Comparison of ENCODE assay signal across 8 cellular contexts in genomic region chr16:2531371-2531695, GRCh38. TPM values are rescaled to one million over a fixed set of nuclear protein-coding genes. Genes with fewer than 3 reads are reported as not detected.
A peak's percentile ranks its signal among the peaks of the same experiment; 100 is the strongest.
DNase-seq lines count a peak whose midpoint lies in the region; ATAC-seq and TF ChIP-seq lines count a peak whose summit lies in the region.

CEMP1 (minus strand) TSS chr16:2531408; CDS start chr16:2531073, 335 bp downstream.

- DNase-seq in AG04450 (ENCODE audit: low read depth, low spot score), result no peak
- DNase-seq in mesendoderm, result no peak
- DNase-seq in NAMALWA (ENCODE audit: low spot score), result no peak
- DNase-seq in activated CD4-positive, CD25-positive, alpha-beta regulatory T cell treated with anti-CD3 and anti-CD28 coated beads, Interleukin-2, amount 50 U/mL, for 72 hours, result no peak
- DNase-seq in kidney tubule cell (ENCODE audit: low spot score), result no peak

- peaks cover 2% of the 10 kb centered on the region for H3K36me3 ChIP-seq in mesendoderm (ENCODE audit: control insufficient read depth, insufficient read depth, low read length)

- peak within 1 kb of the TSS; percentile 96 for H3K56ac ChIP-seq in mesendoderm (ENCODE audit: low read length)

- TF ChIP-seq CTCF in AG04450 (IDR thresholded peaks at IDR 0.05; ENCODE audit: low read depth, low read length) (no peak), brain (conservative IDR thresholded peaks at IDR 0.05) (no peak)

- peaks cover 2% of the 10 kb centered on the region for H3K4me1 ChIP-seq in mesendoderm (ENCODE audit: control insufficient read depth, low read depth, low read length)

- ATAC-seq in HG03025 (IDR thresholded peaks at IDR 0.05; ENCODE audit: low FRiP score, unreplicated experiment) (peak; percentile 8), GM19463 (IDR thresholded peaks at IDR 0.05; ENCODE audit: unreplicated experiment) (no peak)

- H3K4ac ChIP-seq in mesendoderm (ENCODE audit: low read depth, low read length), result no peak within 1 kb of the TSS

- peaks cover 7% of the 10 kb centered on the region for H3K9me3 ChIP-seq in AG04450 (ENCODE audit: control insufficient read depth, insufficient read depth, low read length)

- CTCF ChIA-PET in AG04450 (lab: Charles Lee), result no interaction called here

- peak within 1 kb of the TSS; percentile 68 for H3K27ac ChIP-seq in AG04450 (ENCODE audit: low read depth, low read length)
- no peak within 1 kb of the TSS for H3K27ac ChIP-seq in mesendoderm (ENCODE audit: low read depth, low read length)

- H3K18ac ChIP-seq in mesendoderm (ENCODE audit: low read length), result peak within 1 kb of the TSS; percentile 24

- no peak within 1 kb of the TSS for H2BK15ac ChIP-seq in mesendoderm (replicated peaks; ENCODE audit: low read depth)

- H3K36me3 Mint-ChIP-seq in brain, result peaks cover under 1% of the 10 kb centered on the region

- H3K27me3 Mint-ChIP-seq in brain, result peaks cover 4% of the 10 kb centered on the region

- POLR2A ChIA-PET in AG04450 (lab: Yijun Ruan, JAX), result interaction anchor here (0.6 to 3.0 kb wide), 3 partner anchors 11 to 340 kb away, joined by 3 to 22 read pairs (median 3); partner anchors contain the start of gene AMDHD2

- no CpG with 5 or more reads among the region's 11 CpGs for WGBS in mesendoderm (ENCODE audit: extremely low coverage, insufficient coverage, low lambda C conversion rate)

- H3K4me3 ChIP-seq in AG04450 (ENCODE audit: low read depth, low read length), result peak within 1 kb of the TSS; percentile 65
- H3K4me3 ChIP-seq in mesendoderm (ENCODE audit: low read length), result peak within 1 kb of the TSS; percentile 56

- no peaks in the 10 kb centered on the region for H3K79me1 ChIP-seq in mesendoderm (ENCODE audit: low read length)

- H3K4me2 ChIP-seq in mesendoderm (ENCODE audit: low read length), result peak within 1 kb of the TSS; percentile 95

- peak within 1 kb of the TSS; percentile 93 to 97 (median 96) for H3K27ac Mint-ChIP-seq in brain

- H4K8ac ChIP-seq in mesendoderm (ENCODE audit: low read depth, low read length), result no peak within 1 kb of the TSS

- peaks cover 0 to 3% (median 0%) of the 10 kb centered on the region in 5 experiments for H3K9me3 Mint-ChIP-seq in brain

- no peak within 1 kb of the TSS for H4K5ac ChIP-seq in mesendoderm (ENCODE audit: low read length)

- peak within 1 kb of the TSS; percentile 90 for H3K9ac ChIP-seq in mesendoderm (ENCODE audit: low read length)

- peak within 1 kb of the TSS; percentile 45 for H3K23ac ChIP-seq in mesendoderm (ENCODE audit: low read length)

- peaks cover 21% of the 10 kb centered on the region for H3K4me1 Mint-ChIP-seq in brain

- H2BK5ac ChIP-seq in mesendoderm (ENCODE audit: low read length), result no peak within 1 kb of the TSS

- no peak within 1 kb of the TSS for H2BK120ac ChIP-seq in mesendoderm (ENCODE audit: low read depth, low read length)

- no peaks in the 10 kb centered on the region for H3K79me2 ChIP-seq in mesendoderm (ENCODE audit: control insufficient read depth, insufficient read depth, low read length)

- peak within 1 kb of the TSS; percentile 91 to 98 (median 96) for H3K4me3 Mint-ChIP-seq in brain

- no peak within 1 kb of the TSS for H2AK5ac ChIP-seq in mesendoderm (ENCODE audit: low read length)

- no peaks in the 10 kb centered on the region for H3K27me3 ChIP-seq in AG04450 (ENCODE audit: control insufficient read depth, insufficient read depth, low read length)
- no peaks in the 10 kb centered on the region for H3K27me3 ChIP-seq in mesendoderm (ENCODE audit: insufficient read depth, low read length, poor library complexity)

RNA-seq across cellular contexts. Expression of gene CEMP1, which starts in this region (rescaled TPM):
- polyA plus RNA-seq in AG04450 (2011; rRNA removed), result not detected in 2 replicates
- not detected in 2 replicates for polyA minus RNA-seq in AG04450 (2011; rRNA and poly(A)+ RNA removed)
- polyA plus RNA-seq in brain (ENCODE audit: insufficient read depth, low read depth, low replicate concordance), result not detected
- polyA plus RNA-seq in mesendoderm (2013, experiment 1 of 2), result not detected
- not detected for polyA plus RNA-seq in mesendoderm (2013, experiment 2 of 2)
